In genomic region chr1:207941664-207942063, GRCh38 we compare ENCODE assay signal across 1 cellular context.
A peak's percentile ranks its signal among the peaks of the same experiment; 100 is the strongest.
TF ChIP-seq lines count a peak whose summit lies in the region.

No MANE protein-coding gene starts in this region.

TF ChIP-seq in K562, 482 proteins besides CTCF, POLR2A, EP300 and RAD21 (continues in another document):
- TF ChIP-seq MGA (IDR thresholded peaks at IDR 0.05) = no peak
- no peak for TF ChIP-seq SIN3A (IDR thresholded peaks at IDR 0.05; ENCODE audit: borderline replicate concordance in 2 of 2, control insufficient read depth in 1 of 2, low read depth in 2 of 2, low read length in 2 of 2)
- no peak for TF ChIP-seq BRD9 (IDR thresholded peaks at IDR 0.05; ENCODE audit: low read depth, partially characterized antibody)
- TF ChIP-seq ZNF407 (IDR thresholded peaks at IDR 0.05; ENCODE audit: low read depth) = no peak
- no peak for TF ChIP-seq MBD1 (CRISPR knock-in tag; IDR thresholded peaks at IDR 0.05)
- 0 out of 2 replicates have a peak, but pooled peaks have one; percentile 9 for TF ChIP-seq CREB1 (IDR thresholded peaks at IDR 0.05)
- no peak for TF ChIP-seq CREB1 (CRISPR knock-in tag; IDR thresholded peaks at IDR 0.05)
- TF ChIP-seq YBX1 (IDR thresholded peaks at IDR 0.05) = no peak
- no peak for TF ChIP-seq KDM4B (IDR thresholded peaks at IDR 0.05; ENCODE audit: borderline replicate concordance in 2 of 2, low read depth in 1 of 2)
- no peak for TF ChIP-seq RERE (CRISPR knock-in tag; IDR thresholded peaks at IDR 0.05; ENCODE audit: borderline replicate concordance)
- no peak for TF ChIP-seq GABPB1 (CRISPR knock-in tag; IDR thresholded peaks at IDR 0.05)
- TF ChIP-seq, protein P1, sequence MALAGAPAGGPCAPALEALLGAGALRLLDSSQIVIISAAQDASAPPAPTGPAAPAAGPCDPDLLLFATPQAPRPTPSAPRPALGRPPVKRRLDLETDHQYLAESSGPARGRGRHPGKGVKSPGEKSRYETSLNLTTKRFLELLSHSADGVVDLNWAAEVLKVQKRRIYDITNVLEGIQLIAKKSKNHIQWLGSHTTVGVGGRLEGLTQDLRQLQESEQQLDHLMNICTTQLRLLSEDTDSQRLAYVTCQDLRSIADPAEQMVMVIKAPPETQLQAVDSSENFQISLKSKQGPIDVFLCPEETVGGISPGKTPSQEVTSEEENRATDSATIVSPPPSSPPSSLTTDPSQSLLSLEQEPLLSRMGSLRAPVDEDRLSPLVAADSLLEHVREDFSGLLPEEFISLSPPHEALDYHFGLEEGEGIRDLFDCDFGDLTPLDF (CRISPR knock-in tag; IDR thresholded peaks at IDR 0.05) = no peak
- TF ChIP-seq CREM (IDR thresholded peaks at IDR 0.05; ENCODE audit: low read depth) = peak; percentile 43; the same call in 1 of the 2 replicates
- no peak for TF ChIP-seq SREBF2 (CRISPR knock-in tag; IDR thresholded peaks at IDR 0.05)
- TF ChIP-seq PHF8 (IDR thresholded peaks at IDR 0.05; ENCODE audit: borderline replicate concordance, low read length) = no peak
- no peak for TF ChIP-seq ZBTB49 (CRISPR knock-in tag; IDR thresholded peaks at IDR 0.05; ENCODE audit: borderline replicate concordance)
